In the genomic region with DNA sequence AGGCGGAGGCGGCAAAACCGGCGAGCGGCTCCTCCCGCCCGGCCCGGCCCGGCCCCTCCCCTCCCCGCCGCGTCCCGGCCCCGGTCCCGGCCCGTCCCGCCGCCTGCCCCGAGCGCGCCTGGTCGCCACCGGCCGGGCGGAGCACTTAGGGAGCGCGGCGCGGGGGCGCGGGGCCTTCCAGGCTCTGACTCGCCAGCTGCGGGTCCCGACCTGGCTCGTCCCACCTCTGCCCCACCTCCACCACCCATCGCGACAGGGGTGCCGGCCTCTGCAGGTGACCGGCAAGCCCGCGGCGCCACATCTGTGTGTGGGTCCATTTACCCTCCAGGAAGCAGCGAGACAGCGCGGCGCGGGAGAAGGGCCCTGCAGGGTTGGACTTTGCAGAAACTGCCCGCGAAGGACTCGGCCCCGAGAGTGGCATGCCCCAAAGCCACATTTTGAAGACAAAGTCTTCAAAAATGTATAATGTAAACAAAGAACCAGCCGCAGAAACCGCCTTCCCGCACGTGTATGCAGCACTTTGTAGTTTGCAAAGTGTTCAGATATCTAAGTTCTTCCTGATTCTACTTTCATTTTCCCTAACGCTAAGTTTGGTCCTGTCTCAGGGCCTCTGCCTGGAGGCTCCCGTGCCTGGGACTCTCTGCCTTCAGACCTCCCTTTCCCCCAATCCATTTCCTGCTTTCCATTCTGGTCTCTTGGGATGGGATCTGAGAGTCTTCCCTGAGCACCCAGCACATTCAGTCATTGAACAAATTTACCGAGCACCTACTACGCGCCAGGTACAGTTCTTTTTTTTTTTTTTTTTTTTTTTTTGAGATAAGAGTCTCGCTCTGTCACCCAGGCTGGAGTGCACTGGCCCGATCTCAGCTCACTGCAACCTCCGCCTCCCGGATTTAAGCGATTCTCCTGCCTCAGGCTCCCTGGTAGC, we compare ENCODE assay signal across 8 cellular contexts. TPM values are rescaled to one million over a fixed set of nuclear protein-coding genes. Genes with fewer than 3 reads are reported as not detected.
DNase-seq lines count a peak whose midpoint lies in the region; ATAC-seq and TF ChIP-seq lines count a peak whose summit lies in the region.

A gene (minus strand): TSS at position 40 of the 928 bp plus-strand sequence. CDS start 19,158 bp downstream, outside the sequence.

- peak; percentile 90 for DNase-seq in EL
- no peak for DNase-seq in HCT116 (ENCODE audit: low read depth, low spot score)
- DNase-seq in NCI-H226: peak; percentile 54
- peak; percentile 32 for DNase-seq in mesendoderm
- DNase-seq in stimulated activated CD8-positive, alpha-beta memory T cell treated with anti-CD3 and anti-CD28 coated beads, Interleukin-2, amount 100 ng/mL, for 1 hour (ENCODE audit: low read depth in 2 of 2): peak; percentile 6 to 11

- TF ChIP-seq POLR2A in HCT116 (IDR thresholded peaks at IDR 0.05; ENCODE audit: borderline replicate concordance, extremely low read depth, insufficient read depth, insufficient read length): no peak

- no peaks in the 10 kb centered on the region for H3K9me2 ChIP-seq in HCT116 (ENCODE audit: insufficient read depth)

- H3K79me2 ChIP-seq in HCT116 (ENCODE audit: insufficient read depth, low read length) (no peaks in the 10 kb centered on the region), mesendoderm (ENCODE audit: control insufficient read depth, insufficient read depth, low read length) (no peaks in the 10 kb centered on the region)

- H2AK5ac ChIP-seq in mesendoderm (ENCODE audit: low read length): no peak within 1 kb of the TSS

- H3K27ac ChIP-seq in HCT116 (ENCODE audit: low read depth, low read length) (peak within 1 kb of the TSS; percentile 68), mesendoderm (ENCODE audit: low read depth, low read length) (no peak within 1 kb of the TSS)

- CTCF ChIA-PET in HCT116 (lab: Charles Lee): no interaction called here
- CTCF ChIA-PET in activated CD8-positive, alpha-beta memory T cell treated with anti-CD3 and anti-CD28 coated beads for 36 hours (lab: Charles Lee): interaction anchor here (0.7 to 1.9 kb wide), 2 partner anchors 17 to 84 kb away, joined by 4 to 5 read pairs; no protein-coding TSS in a partner anchor

- H3K4me3 ChIP-seq in HCT116 (replicated peaks in 1 of 2; ENCODE audit: low read depth in 1 of 2, low read length in 2 of 2) (peak within 1 kb of the TSS; percentile 55 to 65), mesendoderm (ENCODE audit: low read length) (no peak within 1 kb of the TSS)

- POLR2A ChIA-PET in HCT116 (lab: Charles Lee): interaction anchor here (0.7 kb wide), 1 partner anchor 54 kb away, joined by 6 read pairs; no protein-coding TSS in a partner anchor
- POLR2A ChIA-PET in activated CD8-positive, alpha-beta memory T cell treated with anti-CD3 and anti-CD28 coated beads for 36 hours (lab: Charles Lee): interaction anchor here (0.6 to 0.7 kb wide), 2 partner anchors 330 to 1599 kb away, joined by 7 to 8 read pairs; no protein-coding TSS in a partner anchor

- no peaks in the 10 kb centered on the region for H3K27me3 ChIP-seq in HCT116 (ENCODE audit: insufficient read depth, low read length)
- H3K27me3 ChIP-seq in mesendoderm (ENCODE audit: insufficient read depth, low read length, poor library complexity): no peaks in the 10 kb centered on the region

- no peaks in the 10 kb centered on the region; a peak in 1 of 4 replicates for H3K36me3 ChIP-seq in HCT116 (ENCODE audit: control insufficient read depth in 1 of 2, insufficient read depth in 2 of 2, low read length in 2 of 2)
- H3K36me3 ChIP-seq in mesendoderm (ENCODE audit: control insufficient read depth, insufficient read depth, low read length): no peaks in the 10 kb centered on the region

- no peak within 1 kb of the TSS for H4K5ac ChIP-seq in mesendoderm (ENCODE audit: low read length)

- H3K18ac ChIP-seq in mesendoderm (ENCODE audit: low read length): peak within 1 kb of the TSS; percentile 52

- H4K20me1 ChIP-seq in HCT116 (ENCODE audit: insufficient read depth): no peaks in the 10 kb centered on the region

- H3K4ac ChIP-seq in mesendoderm (ENCODE audit: low read depth, low read length): peak within 1 kb of the TSS; percentile 73

- in situ Hi-C loops in endometrial microvascular endothelial cells (cut with HindIII; ENCODE audit: inconsistent ontology term, low pct_unique_long_range_greater_than_20kb, low sequenced_read_pairs): no loop called here

- TF ChIP-seq CTCF in HCT116 (IDR thresholded peaks at IDR 0.05 in 2 of 3, conservative IDR thresholded peaks at IDR 0.05 in 1 of 3; ENCODE audit: borderline replicate concordance in 1 of 3, insufficient read depth in 1 of 3, low read depth in 2 of 3, low read length in 2 of 3): no peak

- no peak for TF ChIP-seq RAD21 in HCT116 (IDR thresholded peaks at IDR 0.05; ENCODE audit: low read depth)

- H3K56ac ChIP-seq in mesendoderm (ENCODE audit: low read length): peak within 1 kb of the TSS; percentile 86

- H2AFZ ChIP-seq in HCT116 (ENCODE audit: low read depth, low read length, poor library complexity, severe bottlenecking): peak within 1 kb of the TSS; percentile 60

- H3K23ac ChIP-seq in mesendoderm (ENCODE audit: low read length): no peak within 1 kb of the TSS

- no CpG with 5 or more reads among the region's 65 CpGs for WGBS in mesendoderm (ENCODE audit: extremely low coverage, insufficient coverage, low lambda C conversion rate)

- H3K9me3 ChIP-seq in HCT116 (ENCODE audit: control insufficient read depth in 1 of 2, insufficient read depth in 1 of 2, low read depth in 1 of 2, low read length in 2 of 2): no peaks in the 10 kb centered on the region

- H4K8ac ChIP-seq in mesendoderm (ENCODE audit: low read depth, low read length): peak within 1 kb of the TSS; percentile 67

- H2BK120ac ChIP-seq in mesendoderm (ENCODE audit: low read depth, low read length): no peak within 1 kb of the TSS

- intact Hi-C loops in HCT116 (cut with micrococcal nuclease): no loop called here

- H3K4me2 ChIP-seq in HCT116 (ENCODE audit: low read length) (peak within 1 kb of the TSS; percentile 94), mesendoderm (ENCODE audit: low read length) (peak within 1 kb of the TSS; percentile 32)

- H3K9ac ChIP-seq in HCT116 (ENCODE audit: low read length) (peak within 1 kb of the TSS; percentile 73), mesendoderm (ENCODE audit: low read length) (peak within 1 kb of the TSS; percentile 59)

- H2BK15ac ChIP-seq in mesendoderm (replicated peaks; ENCODE audit: low read depth): no peak within 1 kb of the TSS

- ATAC-seq in HCT116: peak; percentile 75
- ATAC-seq in GM18519 (IDR thresholded peaks at IDR 0.05; ENCODE audit: low FRiP score, unreplicated experiment): no peak

- no peaks in the 10 kb centered on the region for H3K79me1 ChIP-seq in mesendoderm (ENCODE audit: low read length)

- H2BK5ac ChIP-seq in mesendoderm (ENCODE audit: low read length): no peak within 1 kb of the TSS

- no TSS peak for BruUV-seq in HCT116 (replicated peaks; lab: Mats Ljungman, UMichigan)

- RAD21 ChIA-PET in HCT116 (lab: Charles Lee; ENCODE audit: low non-redundant PET in 1 of 2, low total read pairs in 2 of 2, uncharacterized antibody in 2 of 2, unreplicated experiment in 2 of 2): no interaction called here

- H3K4me1 ChIP-seq in HCT116 (ENCODE audit: control insufficient read depth in 1 of 2, insufficient read depth in 2 of 2, low read length in 2 of 2): peaks cover 15 to 25% of the 10 kb centered on the region in 2 experiments
- H3K4me1 ChIP-seq in mesendoderm (ENCODE audit: control insufficient read depth, low read depth, low read length): no peaks in the 10 kb centered on the region

TF ChIP-seq in HCT116, 20 proteins besides CTCF, POLR2A, EP300 and RAD21 (continues in another document):
- TF ChIP-seq CEBPB (IDR thresholded peaks at IDR 0.05; ENCODE audit: low read depth) (no peak), ELF1 (IDR thresholded peaks at IDR 0.05; ENCODE audit: borderline replicate concordance, low read depth) (no peak), EZH2 (IDR thresholded peaks at IDR 0.05) (no peak), SIN3A (IDR thresholded peaks at IDR 0.05; ENCODE audit: low read depth) (no peak), POLR2AphosphoS5 (IDR thresholded peaks at IDR 0.05; ENCODE audit: low read depth, low read length) (peak; percentile 18; the same call in 1 of the 2 replicates), ZNF274 (IDR thresholded peaks at IDR 0.05; ENCODE audit: low read depth, low read length) (no peak), YY1 (IDR thresholded peaks at IDR 0.05; ENCODE audit: extremely low read depth, insufficient replicate concordance, low read depth, low read length) (no peak), CBX3 (IDR thresholded peaks at IDR 0.05; ENCODE audit: low read depth) (no peak), SP1 (IDR thresholded peaks at IDR 0.05; ENCODE audit: low read depth) (no peak), TCF7L2 (IDR thresholded peaks at IDR 0.05; ENCODE audit: borderline replicate concordance, extremely low read depth, insufficient read depth, insufficient read length) (peak; percentile 13), ZFX (IDR thresholded peaks at IDR 0.05) (peak; percentile 84), FOSL1 (IDR thresholded peaks at IDR 0.05; ENCODE audit: low read depth) (no peak)
- TF ChIP-seq, protein P1, sequence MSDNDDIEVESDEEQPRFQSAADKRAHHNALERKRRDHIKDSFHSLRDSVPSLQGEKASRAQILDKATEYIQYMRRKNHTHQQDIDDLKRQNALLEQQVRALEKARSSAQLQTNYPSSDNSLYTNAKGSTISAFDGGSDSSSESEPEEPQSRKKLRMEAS (IDR thresholded peaks at IDR 0.05): 0 out of 2 replicates have a peak, but pooled peaks have one; percentile 0
- TF ChIP-seq, protein P2, sequence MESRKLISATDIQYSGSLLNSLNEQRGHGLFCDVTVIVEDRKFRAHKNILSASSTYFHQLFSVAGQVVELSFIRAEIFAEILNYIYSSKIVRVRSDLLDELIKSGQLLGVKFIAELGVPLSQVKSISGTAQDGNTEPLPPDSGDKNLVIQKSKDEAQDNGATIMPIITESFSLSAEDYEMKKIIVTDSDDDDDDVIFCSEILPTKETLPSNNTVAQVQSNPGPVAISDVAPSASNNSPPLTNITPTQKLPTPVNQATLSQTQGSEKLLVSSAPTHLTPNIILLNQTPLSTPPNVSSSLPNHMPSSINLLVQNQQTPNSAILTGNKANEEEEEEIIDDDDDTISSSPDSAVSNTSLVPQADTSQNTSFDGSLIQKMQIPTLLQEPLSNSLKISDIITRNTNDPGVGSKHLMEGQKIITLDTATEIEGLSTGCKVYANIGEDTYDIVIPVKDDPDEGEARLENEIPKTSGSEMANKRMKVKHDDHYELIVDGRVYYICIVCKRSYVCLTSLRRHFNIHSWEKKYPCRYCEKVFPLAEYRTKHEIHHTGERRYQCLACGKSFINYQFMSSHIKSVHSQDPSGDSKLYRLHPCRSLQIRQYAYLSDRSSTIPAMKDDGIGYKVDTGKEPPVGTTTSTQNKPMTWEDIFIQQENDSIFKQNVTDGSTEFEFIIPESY (IDR thresholded peaks at IDR 0.05; ENCODE audit: extremely low read depth, insufficient replicate concordance, low read length): no peak

RNA-seq across cellular contexts. Expression of the gene that starts here (rescaled TPM):
- 12.7 TPM for total RNA-seq in HCT116 (2021; ENCODE audit: unreplicated experiment)
- polyA plus RNA-seq in HCT116 (2012): 13.1 and 13.8 TPM in 2 replicates
- total RNA-seq in activated CD8-positive, alpha-beta memory T cell treated with anti-CD3 and anti-CD28 coated beads for 36 hours: 10 to 100 TPM; 13.0 to 13.2 TPM
- total RNA-seq in endometrial microvascular endothelial cells (ENCODE audit: inconsistent ontology term): 18.0 TPM
- polyA plus RNA-seq in mesendoderm (2013, experiment 1 of 2): 7.0 TPM
- polyA plus RNA-seq in mesendoderm (2013, experiment 2 of 2): 8.0 TPM
